1 cellular context compared by ENCODE assay signal in genomic region chr1:226814751-226815496, GRCh38.
TF ChIP-seq lines count a peak whose summit lies in the region.

No MANE protein-coding gene starts in this region.

TF ChIP-seq in GM23338, 12 proteins besides CTCF, POLR2A, EP300 and RAD21 (continued from another document):
- TF ChIP-seq, protein P1, sequence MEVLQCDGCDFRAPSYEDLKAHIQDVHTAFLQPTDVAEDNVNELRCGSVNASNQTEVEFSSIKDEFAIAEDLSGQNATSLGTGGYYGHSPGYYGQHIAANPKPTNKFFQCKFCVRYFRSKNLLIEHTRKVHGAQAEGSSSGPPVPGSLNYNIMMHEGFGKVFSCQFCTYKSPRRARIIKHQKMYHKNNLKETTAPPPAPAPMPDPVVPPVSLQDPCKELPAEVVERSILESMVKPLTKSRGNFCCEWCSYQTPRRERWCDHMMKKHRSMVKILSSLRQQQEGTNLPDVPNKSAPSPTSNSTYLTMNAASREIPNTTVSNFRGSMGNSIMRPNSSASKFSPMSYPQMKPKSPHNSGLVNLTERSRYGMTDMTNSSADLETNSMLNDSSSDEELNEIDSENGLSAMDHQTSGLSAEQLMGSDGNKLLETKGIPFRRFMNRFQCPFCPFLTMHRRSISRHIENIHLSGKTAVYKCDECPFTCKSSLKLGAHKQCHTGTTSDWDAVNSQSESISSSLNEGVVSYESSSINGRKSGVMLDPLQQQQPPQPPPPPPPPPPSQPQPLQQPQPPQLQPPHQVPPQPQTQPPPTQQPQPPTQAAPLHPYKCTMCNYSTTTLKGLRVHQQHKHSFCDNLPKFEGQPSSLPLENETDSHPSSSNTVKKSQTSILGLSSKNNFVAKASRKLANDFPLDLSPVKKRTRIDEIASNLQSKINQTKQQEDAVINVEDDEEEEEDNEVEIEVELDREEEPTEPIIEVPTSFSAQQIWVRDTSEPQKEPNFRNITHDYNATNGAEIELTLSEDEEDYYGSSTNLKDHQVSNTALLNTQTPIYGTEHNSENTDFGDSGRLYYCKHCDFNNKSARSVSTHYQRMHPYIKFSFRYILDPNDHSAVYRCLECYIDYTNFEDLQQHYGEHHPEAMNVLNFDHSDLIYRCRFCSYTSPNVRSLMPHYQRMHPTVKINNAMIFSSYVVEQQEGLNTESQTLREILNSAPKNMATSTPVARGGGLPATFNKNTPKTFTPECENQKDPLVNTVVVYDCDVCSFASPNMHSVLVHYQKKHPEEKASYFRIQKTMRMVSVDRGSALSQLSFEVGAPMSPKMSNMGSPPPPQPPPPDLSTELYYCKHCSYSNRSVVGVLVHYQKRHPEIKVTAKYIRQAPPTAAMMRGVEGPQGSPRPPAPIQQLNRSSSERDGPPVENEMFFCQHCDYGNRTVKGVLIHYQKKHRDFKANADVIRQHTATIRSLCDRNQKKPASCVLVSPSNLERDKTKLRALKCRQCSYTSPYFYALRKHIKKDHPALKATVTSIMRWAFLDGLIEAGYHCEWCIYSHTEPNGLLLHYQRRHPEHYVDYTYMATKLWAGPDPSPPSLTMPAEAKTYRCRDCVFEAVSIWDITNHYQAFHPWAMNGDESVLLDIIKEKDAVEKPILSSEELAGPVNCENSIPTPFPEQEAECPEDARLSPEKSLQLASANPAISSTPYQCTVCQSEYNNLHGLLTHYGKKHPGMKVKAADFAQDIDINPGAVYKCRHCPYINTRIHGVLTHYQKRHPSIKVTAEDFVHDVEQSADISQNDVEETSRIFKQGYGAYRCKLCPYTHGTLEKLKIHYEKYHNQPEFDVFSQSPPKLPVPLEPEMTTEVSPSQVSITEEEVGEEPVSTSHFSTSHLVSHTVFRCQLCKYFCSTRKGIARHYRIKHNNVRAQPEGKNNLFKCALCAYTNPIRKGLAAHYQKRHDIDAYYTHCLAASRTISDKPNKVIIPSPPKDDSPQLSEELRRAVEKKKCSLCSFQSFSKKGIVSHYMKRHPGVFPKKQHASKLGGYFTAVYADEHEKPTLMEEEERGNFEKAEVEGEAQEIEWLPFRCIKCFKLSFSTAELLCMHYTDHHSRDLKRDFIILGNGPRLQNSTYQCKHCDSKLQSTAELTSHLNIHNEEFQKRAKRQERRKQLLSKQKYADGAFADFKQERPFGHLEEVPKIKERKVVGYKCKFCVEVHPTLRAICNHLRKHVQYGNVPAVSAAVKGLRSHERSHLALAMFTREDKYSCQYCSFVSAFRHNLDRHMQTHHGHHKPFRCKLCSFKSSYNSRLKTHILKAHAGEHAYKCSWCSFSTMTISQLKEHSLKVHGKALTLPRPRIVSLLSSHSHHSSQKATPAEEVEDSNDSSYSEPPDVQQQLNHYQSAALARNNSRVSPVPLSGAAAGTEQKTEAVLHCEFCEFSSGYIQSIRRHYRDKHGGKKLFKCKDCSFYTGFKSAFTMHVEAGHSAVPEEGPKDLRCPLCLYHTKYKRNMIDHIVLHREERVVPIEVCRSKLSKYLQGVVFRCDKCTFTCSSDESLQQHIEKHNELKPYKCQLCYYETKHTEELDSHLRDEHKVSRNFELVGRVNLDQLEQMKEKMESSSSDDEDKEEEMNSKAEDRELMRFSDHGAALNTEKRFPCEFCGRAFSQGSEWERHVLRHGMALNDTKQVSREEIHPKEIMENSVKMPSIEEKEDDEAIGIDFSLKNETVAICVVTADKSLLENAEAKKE (CRISPR knock-in tag; IDR thresholded peaks at IDR 0.05) = no peak
